In the genomic region with DNA sequence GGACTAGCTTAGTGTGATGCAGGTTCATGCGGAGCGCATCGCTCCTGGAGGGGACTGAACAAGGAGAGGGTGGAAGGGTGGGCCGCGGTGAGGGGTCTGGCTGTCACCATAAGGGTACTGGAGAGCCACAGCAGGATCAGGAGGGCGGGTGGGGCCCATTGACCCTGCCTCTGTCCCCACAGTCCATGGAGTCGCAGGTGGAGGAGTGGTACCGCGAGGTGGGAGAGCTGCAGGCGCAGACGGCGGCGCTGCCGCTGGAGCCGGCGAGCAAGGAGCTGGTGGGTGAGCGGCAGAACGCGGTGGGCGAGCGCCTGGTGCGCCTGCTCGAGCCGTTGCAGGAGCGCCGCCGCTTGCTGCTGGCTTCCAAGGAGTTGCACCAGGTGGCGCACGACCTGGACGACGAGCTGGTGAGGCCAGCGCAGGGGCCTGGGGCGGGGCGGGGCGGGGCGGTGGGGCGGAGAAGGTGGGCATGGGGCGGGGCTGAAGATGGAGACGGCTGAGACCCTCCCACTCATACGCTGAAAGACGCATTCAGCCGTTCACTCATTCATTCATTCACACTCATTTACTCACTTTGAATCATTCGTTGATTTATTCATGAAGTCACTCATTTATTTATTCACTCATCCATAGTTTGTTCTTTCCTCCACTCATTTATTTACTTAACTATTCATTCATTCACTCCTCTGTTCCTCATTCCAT, we compare ENCODE assay signal across 1 cellular context.
TF ChIP-seq lines count a peak whose summit lies in the region.

No MANE protein-coding gene starts in this region.

TF ChIP-seq in K562, 482 proteins besides CTCF, POLR2A, EP300 and RAD21:
- TF ChIP-seq RBM25 (IDR thresholded peaks at IDR 0.05; ENCODE audit: low read depth, low read length, severe bottlenecking) (peak; percentile 31), MAZ (CRISPR knock-in tag; conservative IDR thresholded peaks at IDR 0.05 in 1 of 2, IDR thresholded peaks at IDR 0.05 in 1 of 2) (peak in 1 of 2 experiments; percentile 74; a peak in 2 of 4 replicates), ZC3H8 (IDR thresholded peaks at IDR 0.05) (no peak), CREM (IDR thresholded peaks at IDR 0.05; ENCODE audit: low read depth) (peak; percentile 77), CTCFL (IDR thresholded peaks at IDR 0.05; ENCODE audit: borderline replicate concordance, insufficient read depth, low read depth, low read length, poor library complexity, severe bottlenecking) (peak; percentile 72), CHD4 (IDR thresholded peaks at IDR 0.05; ENCODE audit: insufficient read depth, insufficient replicate concordance, low read depth, low read length, poor library complexity, severe bottlenecking) (peak; percentile 62), RB1 (IDR thresholded peaks at IDR 0.05; ENCODE audit: low read depth) (peak; percentile 58; the same call in 1 of the 2 replicates), HCFC1 (IDR thresholded peaks at IDR 0.05; ENCODE audit: low read depth, low read length) (0 out of 2 replicates have a peak, but pooled peaks have one; percentile 13), BCOR (IDR thresholded peaks at IDR 0.05) (peak; percentile 89), ZNF311 (CRISPR knock-in tag; IDR thresholded peaks at IDR 0.05) (no peak), KHSRP (IDR thresholded peaks at IDR 0.05) (no peak), SMC3 (conservative IDR thresholded peaks at IDR 0.05; ENCODE audit: insufficient read depth, low read depth, low read length) (peak; percentile 62), NRF1 (conservative IDR thresholded peaks at IDR 0.05 in 1 of 2, IDR thresholded peaks at IDR 0.05 in 1 of 2) (peak; percentile 83 to 87), PTBP1 (IDR thresholded peaks at IDR 0.05; ENCODE audit: low read depth, low read length) (0 out of 2 replicates have a peak, but pooled peaks have one; percentile 65), KLF13 (tag; IDR thresholded peaks at IDR 0.05; ENCODE audit: borderline replicate concordance, low read depth) (0 out of 2 replicates have a peak, but pooled peaks have one; percentile 17), YY1 (IDR thresholded peaks at IDR 0.05; ENCODE audit: borderline replicate concordance in 1 of 3, control insufficient read depth in 1 of 3, extremely low read depth in 1 of 3, insufficient read depth in 3 of 3, insufficient read length in 1 of 3, insufficient replicate concordance in 2 of 3, low read depth in 1 of 3, low read length in 2 of 3) (peak in 1 of 3 experiments; percentile 25), ZNF24 (IDR thresholded peaks at IDR 0.05) (peak; percentile 92), ESRRA (IDR thresholded peaks at IDR 0.05; ENCODE audit: borderline replicate concordance, low read depth) (no peak; the same call in 1 of the 2 replicates), RBFOX2 (IDR thresholded peaks at IDR 0.05; ENCODE audit: low read depth, low read length) (peak; percentile 31; the same call in 1 of the 2 replicates), MECOM (CRISPR knock-in tag; IDR thresholded peaks at IDR 0.05) (no peak), KDM1A (IDR thresholded peaks at IDR 0.05) (peak in 1 of 2 experiments; percentile 24; a peak in 1 of 4 replicates), CTBP1 (IDR thresholded peaks at IDR 0.05; ENCODE audit: borderline replicate concordance) (peak; percentile 39; the same call in 1 of the 2 replicates), ZFP36 (IDR thresholded peaks at IDR 0.05; ENCODE audit: low read depth, low read length, partially characterized antibody) (peak; percentile 68), POLR2G (IDR thresholded peaks at IDR 0.05; ENCODE audit: low read depth, low read length) (0 out of 2 replicates have a peak, but pooled peaks have one; percentile 37), ZC3H11A (IDR thresholded peaks at IDR 0.05; ENCODE audit: low read depth, low read length) (no peak), CBX1 (IDR thresholded peaks at IDR 0.05; ENCODE audit: low read depth) (0 out of 2 replicates have a peak, but pooled peaks have one; percentile 37), ZNF668 (CRISPR knock-in tag; IDR thresholded peaks at IDR 0.05) (no peak), ZBTB7A (IDR thresholded peaks at IDR 0.05; ENCODE audit: borderline replicate concordance, control insufficient read depth, low read depth, low read length) (peak; percentile 21; the same call in 1 of the 2 replicates), VEZF1 (CRISPR knock-in tag; IDR thresholded peaks at IDR 0.05) (peak; percentile 82), ZNF76 (CRISPR knock-in tag; IDR thresholded peaks at IDR 0.05; ENCODE audit: borderline replicate concordance) (no peak)
- TF ChIP-seq, protein P1, sequence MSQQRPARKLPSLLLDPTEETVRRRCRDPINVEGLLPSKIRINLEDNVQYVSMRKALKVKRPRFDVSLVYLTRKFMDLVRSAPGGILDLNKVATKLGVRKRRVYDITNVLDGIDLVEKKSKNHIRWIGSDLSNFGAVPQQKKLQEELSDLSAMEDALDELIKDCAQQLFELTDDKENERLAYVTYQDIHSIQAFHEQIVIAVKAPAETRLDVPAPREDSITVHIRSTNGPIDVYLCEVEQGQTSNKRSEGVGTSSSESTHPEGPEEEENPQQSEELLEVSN (IDR thresholded peaks at IDR 0.05; ENCODE audit: borderline replicate concordance in 1 of 2, extremely low read depth in 1 of 2, insufficient read depth in 1 of 2, insufficient read length in 1 of 2, low read depth in 1 of 2, low read length in 1 of 2, poor library complexity in 1 of 2, severe bottlenecking in 1 of 2) = peak in 1 of 2 experiments; percentile 37
- TF ChIP-seq, protein P2, sequence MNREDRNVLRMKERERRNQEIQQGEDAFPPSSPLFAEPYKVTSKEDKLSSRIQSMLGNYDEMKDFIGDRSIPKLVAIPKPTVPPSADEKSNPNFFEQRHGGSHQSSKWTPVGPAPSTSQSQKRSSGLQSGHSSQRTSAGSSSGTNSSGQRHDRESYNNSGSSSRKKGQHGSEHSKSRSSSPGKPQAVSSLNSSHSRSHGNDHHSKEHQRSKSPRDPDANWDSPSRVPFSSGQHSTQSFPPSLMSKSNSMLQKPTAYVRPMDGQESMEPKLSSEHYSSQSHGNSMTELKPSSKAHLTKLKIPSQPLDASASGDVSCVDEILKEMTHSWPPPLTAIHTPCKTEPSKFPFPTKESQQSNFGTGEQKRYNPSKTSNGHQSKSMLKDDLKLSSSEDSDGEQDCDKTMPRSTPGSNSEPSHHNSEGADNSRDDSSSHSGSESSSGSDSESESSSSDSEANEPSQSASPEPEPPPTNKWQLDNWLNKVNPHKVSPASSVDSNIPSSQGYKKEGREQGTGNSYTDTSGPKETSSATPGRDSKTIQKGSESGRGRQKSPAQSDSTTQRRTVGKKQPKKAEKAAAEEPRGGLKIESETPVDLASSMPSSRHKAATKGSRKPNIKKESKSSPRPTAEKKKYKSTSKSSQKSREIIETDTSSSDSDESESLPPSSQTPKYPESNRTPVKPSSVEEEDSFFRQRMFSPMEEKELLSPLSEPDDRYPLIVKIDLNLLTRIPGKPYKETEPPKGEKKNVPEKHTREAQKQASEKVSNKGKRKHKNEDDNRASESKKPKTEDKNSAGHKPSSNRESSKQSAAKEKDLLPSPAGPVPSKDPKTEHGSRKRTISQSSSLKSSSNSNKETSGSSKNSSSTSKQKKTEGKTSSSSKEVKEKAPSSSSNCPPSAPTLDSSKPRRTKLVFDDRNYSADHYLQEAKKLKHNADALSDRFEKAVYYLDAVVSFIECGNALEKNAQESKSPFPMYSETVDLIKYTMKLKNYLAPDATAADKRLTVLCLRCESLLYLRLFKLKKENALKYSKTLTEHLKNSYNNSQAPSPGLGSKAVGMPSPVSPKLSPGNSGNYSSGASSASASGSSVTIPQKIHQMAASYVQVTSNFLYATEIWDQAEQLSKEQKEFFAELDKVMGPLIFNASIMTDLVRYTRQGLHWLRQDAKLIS (CRISPR knock-in tag; IDR thresholded peaks at IDR 0.05) = 0 out of 2 replicates have a peak, but pooled peaks have one; percentile 51
- TF ChIP-seq, protein P3, sequence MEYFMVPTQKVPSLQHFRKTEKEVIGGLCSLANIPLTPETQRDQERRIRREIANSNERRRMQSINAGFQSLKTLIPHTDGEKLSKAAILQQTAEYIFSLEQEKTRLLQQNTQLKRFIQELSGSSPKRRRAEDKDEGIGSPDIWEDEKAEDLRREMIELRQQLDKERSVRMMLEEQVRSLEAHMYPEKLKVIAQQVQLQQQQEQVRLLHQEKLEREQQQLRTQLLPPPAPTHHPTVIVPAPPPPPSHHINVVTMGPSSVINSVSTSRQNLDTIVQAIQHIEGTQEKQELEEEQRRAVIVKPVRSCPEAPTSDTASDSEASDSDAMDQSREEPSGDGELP (CRISPR knock-in tag; IDR thresholded peaks at IDR 0.05; ENCODE audit: borderline replicate concordance) = peak; percentile 64; the same call in 1 of the 2 replicates
- TF ChIP-seq, protein P4, sequence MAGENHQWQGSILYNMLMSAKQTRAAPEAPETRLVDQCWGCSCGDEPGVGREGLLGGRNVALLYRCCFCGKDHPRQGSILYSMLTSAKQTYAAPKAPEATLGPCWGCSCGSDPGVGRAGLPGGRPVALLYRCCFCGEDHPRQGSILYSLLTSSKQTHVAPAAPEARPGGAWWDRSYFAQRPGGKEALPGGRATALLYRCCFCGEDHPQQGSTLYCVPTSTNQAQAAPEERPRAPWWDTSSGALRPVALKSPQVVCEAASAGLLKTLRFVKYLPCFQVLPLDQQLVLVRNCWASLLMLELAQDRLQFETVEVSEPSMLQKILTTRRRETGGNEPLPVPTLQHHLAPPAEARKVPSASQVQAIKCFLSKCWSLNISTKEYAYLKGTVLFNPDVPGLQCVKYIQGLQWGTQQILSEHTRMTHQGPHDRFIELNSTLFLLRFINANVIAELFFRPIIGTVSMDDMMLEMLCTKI (IDR thresholded peaks at IDR 0.05; ENCODE audit: partially characterized antibody) = no peak
- TF ChIP-seq, protein P5, sequence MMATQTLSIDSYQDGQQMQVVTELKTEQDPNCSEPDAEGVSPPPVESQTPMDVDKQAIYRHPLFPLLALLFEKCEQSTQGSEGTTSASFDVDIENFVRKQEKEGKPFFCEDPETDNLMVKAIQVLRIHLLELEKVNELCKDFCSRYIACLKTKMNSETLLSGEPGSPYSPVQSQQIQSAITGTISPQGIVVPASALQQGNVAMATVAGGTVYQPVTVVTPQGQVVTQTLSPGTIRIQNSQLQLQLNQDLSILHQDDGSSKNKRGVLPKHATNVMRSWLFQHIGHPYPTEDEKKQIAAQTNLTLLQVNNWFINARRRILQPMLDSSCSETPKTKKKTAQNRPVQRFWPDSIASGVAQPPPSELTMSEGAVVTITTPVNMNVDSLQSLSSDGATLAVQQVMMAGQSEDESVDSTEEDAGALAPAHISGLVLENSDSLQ (IDR thresholded peaks at IDR 0.05) = 0 out of 2 replicates have a peak, but pooled peaks have one; percentile 2
- TF ChIP-seq, protein P6, sequence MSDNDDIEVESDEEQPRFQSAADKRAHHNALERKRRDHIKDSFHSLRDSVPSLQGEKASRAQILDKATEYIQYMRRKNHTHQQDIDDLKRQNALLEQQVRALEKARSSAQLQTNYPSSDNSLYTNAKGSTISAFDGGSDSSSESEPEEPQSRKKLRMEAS (CRISPR knock-in tag; IDR thresholded peaks at IDR 0.05) = peak; percentile 44; the same call in 1 of the 2 replicates
- TF ChIP-seq, protein P7, sequence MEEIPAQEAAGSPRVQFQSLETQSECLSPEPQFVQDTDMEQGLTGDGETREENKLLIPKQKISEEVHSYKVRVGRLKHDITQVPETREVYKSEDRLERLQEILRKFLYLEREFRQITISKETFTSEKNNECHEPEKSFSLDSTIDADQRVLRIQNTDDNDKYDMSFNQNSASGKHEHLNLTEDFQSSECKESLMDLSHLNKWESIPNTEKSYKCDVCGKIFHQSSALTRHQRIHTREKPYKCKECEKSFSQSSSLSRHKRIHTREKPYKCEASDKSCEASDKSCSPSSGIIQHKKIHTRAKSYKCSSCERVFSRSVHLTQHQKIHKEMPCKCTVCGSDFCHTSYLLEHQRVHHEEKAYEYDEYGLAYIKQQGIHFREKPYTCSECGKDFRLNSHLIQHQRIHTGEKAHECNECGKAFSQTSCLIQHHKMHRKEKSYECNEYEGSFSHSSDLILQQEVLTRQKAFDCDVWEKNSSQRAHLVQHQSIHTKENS (CRISPR knock-in tag; IDR thresholded peaks at IDR 0.05) = no peak
